1 cellular context compared by ENCODE assay signal in genomic region chr2:130288467-130289403, GRCh38.
TF ChIP-seq lines count a peak whose summit lies in the region.

No MANE protein-coding gene starts in this region.

TF ChIP-seq in WTC11, 78 proteins besides CTCF, POLR2A, EP300 and RAD21 (continued from another document and continues in another):
- no peak for TF ChIP-seq ATF2 (CRISPR knock-in tag; IDR thresholded peaks at IDR 0.05; ENCODE audit: borderline replicate concordance, low read depth)
- no peak for TF ChIP-seq ESRRA (CRISPR knock-in tag; IDR thresholded peaks at IDR 0.05; ENCODE audit: borderline replicate concordance)
- TF ChIP-seq TEAD1 (CRISPR knock-in tag; IDR thresholded peaks at IDR 0.05) = no peak
- TF ChIP-seq NR2C2 (CRISPR knock-in tag; IDR thresholded peaks at IDR 0.05) = no peak
- TF ChIP-seq USF2 (CRISPR knock-in tag; IDR thresholded peaks at IDR 0.05) = no peak
- peak; percentile 50; the same call in 1 of the 2 replicates for TF ChIP-seq ZNF232 (CRISPR knock-in tag; IDR thresholded peaks at IDR 0.05)
- TF ChIP-seq FOXP4 (CRISPR knock-in tag; IDR thresholded peaks at IDR 0.05) = no peak
- peak; percentile 82; the same call in 1 of the 2 replicates for TF ChIP-seq ARID4B (CRISPR knock-in tag; IDR thresholded peaks at IDR 0.05; ENCODE audit: borderline replicate concordance)
- no peak for TF ChIP-seq ERG (CRISPR knock-in tag; IDR thresholded peaks at IDR 0.05)
- TF ChIP-seq ZNF423 (CRISPR knock-in tag; IDR thresholded peaks at IDR 0.05) = no peak
- TF ChIP-seq SP1 (CRISPR knock-in tag; conservative IDR thresholded peaks at IDR 0.05) = no peak
- no peak for TF ChIP-seq NFYB (CRISPR knock-in tag; conservative IDR thresholded peaks at IDR 0.05; ENCODE audit: low read depth)
- no peak for TF ChIP-seq ATF1 (CRISPR knock-in tag; IDR thresholded peaks at IDR 0.05)
- no peak for TF ChIP-seq CDX4 (CRISPR knock-in tag; IDR thresholded peaks at IDR 0.05; ENCODE audit: borderline replicate concordance)
- TF ChIP-seq STAT6 (CRISPR knock-in tag; conservative IDR thresholded peaks at IDR 0.05; ENCODE audit: low read depth) = no peak
- no peak for TF ChIP-seq EMX1 (CRISPR knock-in tag; IDR thresholded peaks at IDR 0.05)
- TF ChIP-seq PRDM15 (CRISPR knock-in tag; IDR thresholded peaks at IDR 0.05) = no peak
- TF ChIP-seq AFF4 (CRISPR knock-in tag; IDR thresholded peaks at IDR 0.05; ENCODE audit: borderline replicate concordance) = no peak
- no peak for TF ChIP-seq NR1H2 (CRISPR knock-in tag; IDR thresholded peaks at IDR 0.05)
- no peak for TF ChIP-seq HMGA2 (CRISPR knock-in tag; IDR thresholded peaks at IDR 0.05)
- no peak for TF ChIP-seq E2F4 (CRISPR knock-in tag; IDR thresholded peaks at IDR 0.05; ENCODE audit: borderline replicate concordance, low read depth)
- 0 out of 2 replicates have a peak, but pooled peaks have one; percentile 57 for TF ChIP-seq GTF2I (CRISPR knock-in tag; conservative IDR thresholded peaks at IDR 0.05)
- TF ChIP-seq E2F1 (CRISPR knock-in tag; IDR thresholded peaks at IDR 0.05) = no peak
- TF ChIP-seq JUN (CRISPR knock-in tag; IDR thresholded peaks at IDR 0.05) = no peak
- TF ChIP-seq MXD4 (CRISPR knock-in tag; IDR thresholded peaks at IDR 0.05; ENCODE audit: borderline replicate concordance) = no peak
